Comparison of ENCODE assay signal across 8 cellular contexts in the genomic region with DNA sequence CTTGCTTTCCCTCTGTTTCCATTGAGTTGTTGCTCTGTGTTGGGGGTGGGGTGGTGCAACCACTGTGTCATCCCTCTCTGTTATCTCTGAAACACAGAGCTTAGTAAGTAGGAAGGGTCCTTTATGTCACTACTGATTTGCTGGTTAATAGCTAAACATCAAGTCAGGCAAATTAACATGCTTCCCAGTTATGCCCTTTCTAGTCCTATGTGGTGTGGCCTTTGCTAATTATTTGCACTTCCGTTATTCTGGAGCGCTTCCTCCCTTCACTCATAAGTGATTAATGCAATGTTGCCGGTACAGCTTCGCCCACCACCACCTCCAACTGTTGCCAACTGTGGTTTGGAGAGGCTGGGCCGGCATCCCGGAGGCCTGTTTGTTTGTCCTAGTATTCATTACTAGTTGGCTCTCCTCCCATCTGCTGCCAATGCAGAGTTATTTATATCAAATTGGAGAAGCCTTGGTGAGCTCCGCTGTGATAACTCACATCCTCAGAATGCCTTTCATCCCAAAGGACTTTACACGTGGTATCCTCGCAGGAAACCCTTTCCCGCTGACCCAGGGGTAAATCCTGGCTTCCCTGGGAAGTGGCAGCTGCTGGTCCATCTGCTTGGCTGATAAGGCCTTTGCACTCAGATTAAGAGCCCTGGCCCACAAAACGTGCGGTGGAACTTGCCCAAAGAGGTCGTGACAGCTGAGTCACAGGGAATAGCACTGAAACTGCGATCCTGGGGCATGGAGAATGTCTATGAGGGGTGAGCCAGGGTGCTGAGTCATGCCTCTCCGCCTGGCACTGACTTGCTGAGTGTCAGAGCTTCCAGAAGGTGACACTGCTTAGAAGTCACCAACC.
DNase-seq lines count a peak whose midpoint lies in the region; ATAC-seq and TF ChIP-seq lines count a peak whose summit lies in the region.

No MANE protein-coding gene starts in this region.

- H3K27me3 Mint-ChIP-seq in natural killer cell treated with Interleukin-12 subunit alpha and Interleukin-12 subunit beta and Interleukin-15 and Interleukin-18, amount 100 ng/mL, for 72 hours: peaks cover 0 to 12% of the 10 kb centered on the region in 2 donors

- H3K4me3 Mint-ChIP-seq in natural killer cell treated with Interleukin-12 subunit alpha and Interleukin-12 subunit beta and Interleukin-15 and Interleukin-18, amount 100 ng/mL, for 72 hours: peak overlapping the region; percentile 10

- TF ChIP-seq POLR2A in erythroblast (IDR thresholded peaks at IDR 0.05; ENCODE audit: low read length): peak; percentile 28

- peaks cover 25 to 30% of the 10 kb centered on the region in 2 donors for H3K4me1 Mint-ChIP-seq in natural killer cell treated with Interleukin-12 subunit alpha and Interleukin-12 subunit beta and Interleukin-15 and Interleukin-18, amount 100 ng/mL, for 72 hours (ENCODE audit: low read depth in 2 of 2)

- no peak for ATAC-seq in natural killer cell treated with Interleukin-12 subunit alpha and Interleukin-12 subunit beta and Interleukin-15 and Interleukin-18, amount 100 ng/mL, for 72 hours
- ATAC-seq in GM21825 (IDR thresholded peaks at IDR 0.05; ENCODE audit: unreplicated experiment) (no peak), GM19463 (IDR thresholded peaks at IDR 0.05; ENCODE audit: unreplicated experiment) (no peak), HG02623 (IDR thresholded peaks at IDR 0.05; ENCODE audit: unreplicated experiment) (no peak)

- no peaks in the 10 kb centered on the region for H3K36me3 Mint-ChIP-seq in natural killer cell treated with Interleukin-12 subunit alpha and Interleukin-12 subunit beta and Interleukin-15 and Interleukin-18, amount 100 ng/mL, for 72 hours

- peak; percentile 83 for DNase-seq in AG08395 (ENCODE audit: low spot score)
- DNase-seq in HS-5 (ENCODE audit: low read depth): peak; percentile 90
- DNase-seq in RPMI7951 (ENCODE audit: low read depth): peak; percentile 96
- DNase-seq in erythroblast (lab: John Stamatoyannopoulos, UW): peak; percentile 97 to 98
- no peak for DNase-seq in natural killer cell treated with Interleukin-12 subunit alpha and Interleukin-12 subunit beta and Interleukin-15 and Interleukin-18, amount 100 ng/mL, for 72 hours (ENCODE audit: low spot score)

- no peaks in the 10 kb centered on the region for H3K9me3 Mint-ChIP-seq in natural killer cell treated with Interleukin-12 subunit alpha and Interleukin-12 subunit beta and Interleukin-15 and Interleukin-18, amount 100 ng/mL, for 72 hours

- H3K27ac Mint-ChIP-seq in natural killer cell treated with Interleukin-12 subunit alpha and Interleukin-12 subunit beta and Interleukin-15 and Interleukin-18, amount 100 ng/mL, for 72 hours: peak overlapping the region in 1 of 2 donors; percentile 19
